In genomic region chr14:99573436-99574098, GRCh38 we compare ENCODE assay signal across 11 cellular contexts. TPM values are rescaled to one million over a fixed set of nuclear protein-coding genes. Genes with fewer than 3 reads are reported as not detected.
A peak's percentile ranks its signal among the peaks of the same experiment; 100 is the strongest.
DNase-seq lines count a peak whose midpoint lies in the region; FAIRE-seq and TF ChIP-seq lines count a peak whose summit lies in the region.
"Had no signal": no experiment of that assay in that cellular context is flagged by ENCODE, and none has a peak within 500 bp of the region (broad histone marks: within the 10 kb centered on the region; RNA-seq: fewer than 3 reads in every experiment).

No MANE protein-coding gene starts in this region.

- peak overlapping the region; percentile 42 for H3K9ac ChIP-seq in NT2/D1 (ENCODE audit: insufficient read length, low read depth)
- peak overlapping the region; percentile 44 for H3K9ac ChIP-seq in neural cell (ENCODE audit: low read length)

- POLR2A ChIA-PET in A673 (lab: Charles Lee; ENCODE audit: low non-redundant PET), result no interaction called here

- DNase-seq in A673 (ENCODE audit: low spot score), result no peak
- DNase-seq in NT2/D1 (ENCODE audit: low read depth, low spot score), result no peak
- DNase-seq in head of caudate nucleus, result no peak
- DNase-seq in A172 (ENCODE audit: low spot score), result no peak
- DNase-seq in GM12891 (ENCODE audit: insufficient read length, low spot score), result no peak
- DNase-seq in iPS-NIHi11 (ENCODE audit: low spot score), result no peak
- DNase-seq: activated CD4-positive, alpha-beta T cell treated with anti-CD3 and anti-CD28 coated beads, Interleukin-2, amount 10 ng/mL, durations not matched to agents 24 days and 14 days; KBM-7; NCI-H2029 treated with DMSO at 0.1 percent for 48 hours had no signal

- no peak overlapping the region for H2AFZ ChIP-seq in neural cell (ENCODE audit: low read depth, low read length)

- no peak overlapping the region for H3K4me2 ChIP-seq in neural cell (ENCODE audit: low read length)

- H3K27ac ChIP-seq in A673 (ENCODE audit: low read depth, low read length, poor library complexity, severe bottlenecking) (peak overlapping the region; percentile 64), esophagus (ENCODE audit: low read depth in 2 of 2, low read length in 1 of 2) (peak overlapping the region; percentile 72 to 96), neural cell (ENCODE audit: low read length) (peak overlapping the region; percentile 51)

- WGBS in esophagus, 2 donors, result 71 to 74% methylated on average over 14 to 15 of the region's 15 CpGs

- H3K36me3 ChIP-seq in A673 (ENCODE audit: insufficient read depth, low read length, poor library complexity, severe bottlenecking), result no peaks in the 10 kb centered on the region
- H3K36me3 ChIP-seq in NT2/D1 (ENCODE audit: insufficient read depth, insufficient read length, low read length), result peaks cover 15% of the 10 kb centered on the region
- peaks cover 0 to 2% of the 10 kb centered on the region in 2 donors for H3K36me3 ChIP-seq in esophagus (ENCODE audit: control insufficient read depth in 2 of 2, insufficient read depth in 2 of 2, low read length in 1 of 2)
- no peaks in the 10 kb centered on the region for H3K36me3 ChIP-seq in neural cell (ENCODE audit: insufficient read depth, low read length)

- H3K4me1 ChIP-seq in A673 (ENCODE audit: insufficient read depth, low read length, poor library complexity, severe bottlenecking) (peaks cover 53% of the 10 kb centered on the region), NT2/D1 (ENCODE audit: insufficient read depth, insufficient read length) (peaks cover 49% of the 10 kb centered on the region), esophagus (ENCODE audit: control insufficient read depth in 2 of 2, insufficient read depth in 2 of 2, low read length in 1 of 2) (peaks cover 9 to 65% of the 10 kb centered on the region in 2 donors)

- TF ChIP-seq EP300 in neural cell (conservative IDR thresholded peaks at IDR 0.05; ENCODE audit: poor library complexity, severe bottlenecking), result peak; percentile 20

- H3K9me2 ChIP-seq in neural cell (ENCODE audit: insufficient read depth, low read length), result no peaks in the 10 kb centered on the region

- H3K27me3 ChIP-seq in A673 (replicated peaks; ENCODE audit: insufficient read depth, low read depth, low read length, poor library complexity) (no peaks in the 10 kb centered on the region), NT2/D1 (ENCODE audit: insufficient read depth, insufficient read length) (no peaks in the 10 kb centered on the region), esophagus (ENCODE audit: control insufficient read depth in 1 of 2, insufficient read depth in 2 of 2, low read length in 2 of 2) (no peaks in the 10 kb centered on the region), neural cell (ENCODE audit: insufficient read depth, low read depth, low read length) (no peaks in the 10 kb centered on the region)

- intact Hi-C loops in A673 (cut with micrococcal nuclease; ENCODE audit: unreplicated experiment) (no loop called here), head of caudate nucleus (cut with DNase I) (no loop called here)

- TF ChIP-seq RAD21 in neural cell (conservative IDR thresholded peaks at IDR 0.05), result no peak

- CTCF ChIA-PET in A673 (lab: Charles Lee), result interaction anchor here (0.6 kb wide), 1 partner anchor 110 kb away, joined by 3 read pairs; no protein-coding TSS in a partner anchor

- FAIRE-seq in GM12891 (lab: Jason Lieb, UNC), result no peak

- H3K9me3 ChIP-seq in A673 (ENCODE audit: low read depth, low read length, poor library complexity, severe bottlenecking), result no peaks in the 10 kb centered on the region
- H3K9me3 ChIP-seq in NT2/D1 (ENCODE audit: insufficient read depth, low read length), result no peaks in the 10 kb centered on the region
- H3K9me3 ChIP-seq in esophagus (ENCODE audit: control insufficient read depth in 2 of 2, insufficient read depth in 1 of 2, low read depth in 1 of 2, low read length in 1 of 2), result no peaks in the 10 kb centered on the region
- no peaks in the 10 kb centered on the region for H3K9me3 ChIP-seq in neural cell (ENCODE audit: low read length)

- H3F3A ChIP-seq in neural cell (ENCODE audit: insufficient read depth, low read length, poor library complexity, severe bottlenecking), result no peaks in the 10 kb centered on the region

- TF ChIP-seq POLR2A in GM12891 (IDR thresholded peaks at IDR 0.05; ENCODE audit: low read depth, low read length), result no peak

- H3K4me3 ChIP-seq in A673 (ENCODE audit: low read depth, low read length, poor library complexity, severe bottlenecking), result no peak overlapping the region
- H3K4me3 ChIP-seq in NT2/D1 (ENCODE audit: insufficient read length, low read depth), result no peak overlapping the region
- no peak overlapping the region for H3K4me3 ChIP-seq in esophagus (ENCODE audit: low read depth in 1 of 2, low read length in 2 of 2)
- peak overlapping the region; percentile 21 for H3K4me3 ChIP-seq in neural cell (ENCODE audit: low read length)

- H4K20me1 ChIP-seq in neural cell (ENCODE audit: insufficient read depth), result no peaks in the 10 kb centered on the region

- TF ChIP-seq CTCF in A673 (conservative IDR thresholded peaks at IDR 0.05; ENCODE audit: low read depth, low read length) (no peak), neural cell (IDR thresholded peaks at IDR 0.05; ENCODE audit: poor library complexity, severe bottlenecking) (no peak)

- BruUV-seq in A673 (replicated peaks; lab: Mats Ljungman, UMichigan), result no TSS peak

- peaks cover 13% of the 10 kb centered on the region for H3K79me2 ChIP-seq in neural cell (replicated peaks; ENCODE audit: insufficient read depth, low read length)

TF ChIP-seq in neural cell, 6 proteins besides CTCF, POLR2A, EP300 and RAD21 (continues in another document):
- no peak for TF ChIP-seq SMC3 (conservative IDR thresholded peaks at IDR 0.05; ENCODE audit: poor library complexity)
- no peak for TF ChIP-seq EZH2 (IDR thresholded peaks at IDR 0.05; ENCODE audit: borderline replicate concordance, insufficient read depth, low read length, poor library complexity, severe bottlenecking)
- TF ChIP-seq MXI1 (conservative IDR thresholded peaks at IDR 0.05; ENCODE audit: poor library complexity, severe bottlenecking), result no peak
- TF ChIP-seq TAF1 (IDR thresholded peaks at IDR 0.05; ENCODE audit: low read depth), result no peak
- no peak for TF ChIP-seq POLR2AphosphoS5 (IDR thresholded peaks at IDR 0.05)

TF ChIP-seq in GM12891, 5 proteins besides CTCF, POLR2A, EP300 and RAD21:
- TF ChIP-seq POLR2AphosphoS5 (IDR thresholded peaks at IDR 0.05; ENCODE audit: low read depth, low read length) (no peak), SPI1 (IDR thresholded peaks at IDR 0.05; ENCODE audit: low read depth, low read length) (no peak), POU2F2 (IDR thresholded peaks at IDR 0.05; ENCODE audit: low read depth, low read length) (no peak), PAX5 (IDR thresholded peaks at IDR 0.05; ENCODE audit: insufficient read depth, low read length, severe bottlenecking) (no peak), TAF1 (IDR thresholded peaks at IDR 0.05; ENCODE audit: low read depth, low read length) (no peak)

RNA-seq across cellular contexts. Expression of gene CCDC85C, which starts 30.4 kb away (rescaled TPM):
- 24.6 and 31.5 TPM in 2 replicates for total RNA-seq in A673 (2021)
- polyA plus RNA-seq in esophagus (10 to 100 TPM; 30.1 to 51.0 TPM), neural cell (24.8 and 25.5 TPM in 2 replicates)
- polyA minus RNA-seq in neural cell, result 34.8 and 37.5 TPM in 2 replicates
- 49.6 and 84.9 TPM in 2 replicates for total RNA-seq in A172 (2014; rRNA removed; shearing (Covaris generic))
- polyA plus RNA-seq in GM12891 (2012; ENCODE audit: low read depth, missing spikeins), result 0.82 TPM
